1 cellular context compared by ENCODE assay signal in genomic region chr6:36320475-36320874, GRCh38.
TF ChIP-seq lines count a peak whose summit lies in the region.

No MANE protein-coding gene starts in this region.

TF ChIP-seq in HepG2, 621 proteins besides CTCF, POLR2A, EP300 and RAD21 (continued from another document):
- TF ChIP-seq ZNF687 (CRISPR knock-in tag; IDR thresholded peaks at IDR 0.05) = peak; percentile 28
